ENCODE assay signal across 15 cellular contexts in the genomic region with DNA sequence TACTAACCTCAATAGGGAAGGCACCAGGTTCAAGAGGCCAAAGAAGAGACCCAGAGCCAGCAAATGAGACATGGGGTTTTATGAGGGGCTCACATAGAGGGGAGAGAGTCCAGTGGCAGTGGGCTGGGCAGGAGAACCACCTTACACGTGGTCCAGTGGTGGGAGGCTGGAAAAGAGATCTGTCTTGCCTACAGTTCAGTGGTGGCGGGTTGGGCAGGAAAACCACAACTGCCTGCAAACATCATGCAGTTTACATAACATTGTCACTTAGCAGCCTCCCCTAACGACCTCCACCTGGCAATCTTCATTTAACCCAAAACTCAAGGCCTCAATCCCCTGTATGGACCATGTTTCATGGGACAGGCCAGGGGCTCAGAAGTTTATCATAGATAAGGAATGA. TPM values are rescaled to one million over a fixed set of nuclear protein-coding genes. Genes with fewer than 3 reads are reported as not detected.
DNase-seq lines count a peak whose midpoint lies in the region; ATAC-seq lines count a peak whose summit lies in the region.
"Had no signal": no experiment of that assay in that cellular context is flagged by ENCODE, and none has a peak within 500 bp of the region (broad histone marks: within the 10 kb centered on the region; RNA-seq: fewer than 3 reads in every experiment).

No MANE protein-coding gene starts in this region.

- no peak overlapping the region for H3K27ac ChIP-seq in CD8-positive, alpha-beta memory T cell (ENCODE audit: low read depth, low read length)
- H3K27ac ChIP-seq: C4-2B, dorsolateral prefrontal cortex, lower lobe of right lung, sigmoid colon had no signal

- H3K9me3 ChIP-seq in CD8-positive, alpha-beta memory T cell (ENCODE audit: low read length) = no peaks in the 10 kb centered on the region
- H3K9me3 ChIP-seq: sigmoid colon had no signal

- H3K27me3 ChIP-seq in CD8-positive, alpha-beta memory T cell (ENCODE audit: insufficient read depth, low read length, poor library complexity, severe bottlenecking) = no peaks in the 10 kb centered on the region
- H3K27me3 ChIP-seq: sigmoid colon had no signal

- no peaks in the 10 kb centered on the region for H3K9me3 Mint-ChIP-seq in CD8-positive, alpha-beta memory T cell
- H3K9me3 Mint-ChIP-seq in activated CD4-positive, alpha-beta memory T cell treated with anti-CD3 and anti-CD28 coated beads for 36 hours = peaks cover 6% of the 10 kb centered on the region
- no peaks in the 10 kb centered on the region for H3K9me3 Mint-ChIP-seq in immature natural killer cell

- intact Hi-C loops in activated CD4-positive, alpha-beta memory T cell treated with anti-CD3 and anti-CD28 coated beads for 36 hours (cut with micrococcal nuclease) = no loop called here

- H3K36me3 Mint-ChIP-seq in CD8-positive, alpha-beta memory T cell = no peaks in the 10 kb centered on the region
- H3K36me3 Mint-ChIP-seq in activated CD4-positive, alpha-beta memory T cell treated with anti-CD3 and anti-CD28 coated beads for 36 hours = peaks cover 3% of the 10 kb centered on the region
- H3K36me3 Mint-ChIP-seq in immature natural killer cell = no peaks in the 10 kb centered on the region

- H3K4me1 Mint-ChIP-seq in CD8-positive, alpha-beta memory T cell = peaks cover 58 to 81% (median 65%) of the 10 kb centered on the region in 3 donors
- peaks cover 96% of the 10 kb centered on the region for H3K4me1 Mint-ChIP-seq in activated CD4-positive, alpha-beta memory T cell treated with anti-CD3 and anti-CD28 coated beads for 36 hours (ENCODE audit: low read depth)
- peaks cover 40 to 41% of the 10 kb centered on the region in 2 donors for H3K4me1 Mint-ChIP-seq in immature natural killer cell

- peak; percentile 18 to 71 (median 37) for DNase-seq in CD8-positive, alpha-beta memory T cell
- DNase-seq in Kasumi-1 (lab: John Stamatoyannopoulos, UW) (peak; percentile 45 to 52), immature natural killer cell (peak; percentile 42 to 59 (median 53)), ACHN (no peak), hepatic stellate cell (ENCODE audit: low spot score) (no peak)
- DNase-seq in activated CD4-positive, alpha-beta memory T cell treated with anti-CD3 and anti-CD28 coated beads for 36 hours = peak; percentile 65
- DNase-seq: dorsolateral prefrontal cortex; lower lobe of right lung; NCI-H1105 treated with DMSO at 0.1 percent for 48 hours; nucleus accumbens; sigmoid colon; stimulated activated naive CD4-positive, alpha-beta T cell treated with Interleukin-2 at 50 U/mL for 16 hours had no signal

- peaks cover 4 to 6% of the 10 kb centered on the region in 2 donors for H3K27me3 Mint-ChIP-seq in CD8-positive, alpha-beta memory T cell
- no peaks in the 10 kb centered on the region for H3K27me3 Mint-ChIP-seq in activated CD4-positive, alpha-beta memory T cell treated with anti-CD3 and anti-CD28 coated beads for 36 hours
- peaks cover 1 to 12% (median 4%) of the 10 kb centered on the region in 3 donors for H3K27me3 Mint-ChIP-seq in immature natural killer cell (ENCODE audit: low read depth in 3 of 3)

- H3K27ac Mint-ChIP-seq in CD8-positive, alpha-beta memory T cell = peak overlapping the region; percentile 0 to 92 (median 66)
- peak overlapping the region; percentile 81 for H3K27ac Mint-ChIP-seq in activated CD4-positive, alpha-beta memory T cell treated with anti-CD3 and anti-CD28 coated beads for 36 hours
- H3K27ac Mint-ChIP-seq in immature natural killer cell = peak overlapping the region in 3 of 6 donors; percentile 8 to 50 (median 9)

- H3K4me3 ChIP-seq in CD8-positive, alpha-beta memory T cell (ENCODE audit: low read length) = no peak overlapping the region
- H3K4me3 ChIP-seq: dorsolateral prefrontal cortex, lower lobe of right lung, sigmoid colon had no signal

- peak overlapping the region in 6 of 7 donors; percentile 7 to 48 (median 37) for H3K4me3 Mint-ChIP-seq in CD8-positive, alpha-beta memory T cell
- H3K4me3 Mint-ChIP-seq in activated CD4-positive, alpha-beta memory T cell treated with anti-CD3 and anti-CD28 coated beads for 36 hours = no peak overlapping the region
- peak overlapping the region in 4 of 5 donors; percentile 9 to 22 (median 20) for H3K4me3 Mint-ChIP-seq in immature natural killer cell

- ATAC-seq in GM18517 (IDR thresholded peaks at IDR 0.05; ENCODE audit: unreplicated experiment) (no peak), GM18907 (IDR thresholded peaks at IDR 0.05; ENCODE audit: unreplicated experiment) (no peak)
- ATAC-seq: lower lobe of right lung had no signal

- POLR2A ChIA-PET in CD8-positive, alpha-beta memory T cell (lab: Charles Lee) = no interaction called here
- POLR2A ChIA-PET in activated CD4-positive, alpha-beta memory T cell treated with anti-CD3 and anti-CD28 coated beads for 36 hours (lab: Charles Lee) = no interaction called here

- in situ Hi-C loops in ACHN (cut with HindIII; ENCODE audit: low pct_ligation_motif_present, low pct_unique_long_range_greater_than_20kb, low sequenced_read_pairs) = no loop called here

- no peaks in the 10 kb centered on the region for H3K36me3 ChIP-seq in CD8-positive, alpha-beta memory T cell (ENCODE audit: insufficient read depth, low read length)
- H3K36me3 ChIP-seq: lower lobe of right lung, sigmoid colon had no signal

- H3K4me1 ChIP-seq in CD8-positive, alpha-beta memory T cell (ENCODE audit: insufficient read depth, low read length) = peaks cover 60% of the 10 kb centered on the region
- H3K4me1 ChIP-seq: lower lobe of right lung, sigmoid colon had no signal

- CTCF ChIA-PET in CD8-positive, alpha-beta memory T cell (lab: Charles Lee) = no interaction called here
- CTCF ChIA-PET in activated CD4-positive, alpha-beta memory T cell treated with anti-CD3 and anti-CD28 coated beads for 36 hours (lab: Charles Lee) = interaction anchor here (1.0 kb wide), 1 partner anchor 25 kb away, joined by 3 read pairs; no protein-coding TSS in a partner anchor

RNA-seq across cellular contexts. Expression of gene CRYGS, which starts 29.1 kb away (rescaled TPM):
- total RNA-seq in CD8-positive, alpha-beta memory T cell = 1 to 10 TPM; 2.7 to 3.0 TPM
- not detected for polyA plus RNA-seq in CD8-positive, alpha-beta memory T cell
- total RNA-seq in activated CD4-positive, alpha-beta memory T cell treated with anti-CD3 and anti-CD28 coated beads for 36 hours = 1 to 10 TPM; 2.5 to 2.7 TPM
- polyA plus RNA-seq in immature natural killer cell = under 1 TPM in 1 of 3 donors, not detected in 2; 0.37 TPM

RNA-seq across cellular contexts. Expression of gene TBCCD1, which starts 52.0 kb away (rescaled TPM):
- 10 to 100 TPM; 17.6 to 18.3 TPM for total RNA-seq in CD8-positive, alpha-beta memory T cell
- 26.0 TPM for polyA plus RNA-seq in CD8-positive, alpha-beta memory T cell
- total RNA-seq in activated CD4-positive, alpha-beta memory T cell treated with anti-CD3 and anti-CD28 coated beads for 36 hours = 10 to 100 TPM; 10.6 to 12.1 TPM
- 10 to 100 TPM; 18.8 to 32.4 (median 21.6) TPM for polyA plus RNA-seq in immature natural killer cell

RNA-seq across cellular contexts. Expression of gene DNAJB11, which starts 55.4 kb away (rescaled TPM):
- 10 to 100 TPM; 62.7 to 65.6 TPM for total RNA-seq in CD8-positive, alpha-beta memory T cell
- 48.9 TPM for polyA plus RNA-seq in CD8-positive, alpha-beta memory T cell
- total RNA-seq in activated CD4-positive, alpha-beta memory T cell treated with anti-CD3 and anti-CD28 coated beads for 36 hours = 10 to 100 TPM; 36.9 to 39.5 TPM
- 10 to 100 TPM; 61.3 to 89.6 (median 81.0) TPM for polyA plus RNA-seq in immature natural killer cell

Comparison
In these comparisons a context has a peak if more than half of its experiments do, and no peak if none do; other contexts are left out.
1. DNase-seq: peak in CD8-positive, alpha-beta memory T cell (5 of 5), Kasumi-1 (2 of 2), activated CD4-positive, alpha-beta memory T cell treated with anti-CD3 and anti-CD28 coated beads for 36 hours (single experiment) and immature natural killer cell (3 of 3); none in ACHN (single experiment) and hepatic stellate cell (single experiment).